ENCODE assay signal across 19 cellular contexts in the genomic region with DNA sequence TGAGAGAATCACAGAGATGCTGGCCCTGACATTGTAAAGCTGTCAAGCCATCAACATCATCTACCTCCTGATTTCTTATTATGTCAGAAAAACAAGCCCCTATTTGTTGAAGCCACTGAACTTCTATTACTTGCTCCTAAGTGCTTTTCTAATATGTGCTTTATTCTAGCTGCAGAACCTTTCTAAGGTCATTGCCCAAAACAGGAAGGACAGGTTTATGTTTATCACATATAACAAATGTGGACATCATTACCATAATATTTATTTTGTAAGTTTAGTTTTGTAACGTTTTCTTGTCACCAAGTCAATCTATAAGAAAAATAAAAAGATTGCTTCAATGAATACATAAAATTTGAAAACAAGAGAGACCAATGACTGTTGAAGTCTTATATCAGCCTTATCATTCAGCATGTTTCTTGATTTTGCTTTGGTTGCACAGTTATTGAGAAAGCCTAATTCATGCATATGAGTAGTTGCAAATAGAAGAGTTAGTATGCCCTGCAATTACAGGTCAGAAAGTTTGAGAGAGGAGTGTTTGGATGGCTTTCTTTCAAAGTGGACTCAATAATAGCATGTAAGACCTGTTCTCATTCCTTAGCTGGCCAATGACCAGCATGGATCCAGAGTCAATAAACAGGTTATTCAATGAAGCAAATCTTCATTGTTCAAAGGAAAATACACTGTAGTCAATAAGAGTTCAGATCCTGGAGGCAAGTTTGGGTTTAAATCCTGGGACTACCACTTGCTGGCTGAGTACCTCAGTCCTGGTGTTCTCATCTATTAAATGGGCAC.
DNase-seq lines count a peak whose midpoint lies in the region; FAIRE-seq and TF ChIP-seq lines count a peak whose summit lies in the region.
"Had no signal": no experiment of that assay in that cellular context is flagged by ENCODE, and none has a peak within 500 bp of the region (broad histone marks: within the 10 kb centered on the region; RNA-seq: fewer than 3 reads in every experiment).

No MANE protein-coding gene starts in this region.

- DNase-seq in CD4-positive, alpha-beta memory T cell, result no peak
- DNase-seq in NCI-H526 (lab: John Stamatoyannopoulos, UW) (peak; percentile 40 to 71), GM19239 (ENCODE audit: insufficient read length, low spot score) (no peak), HuH-7 (ENCODE audit: low spot score) (no peak), erythroblast (lab: John Stamatoyannopoulos, UW) (no peak)
- DNase-seq: AML-193, Calu3, H9, HFFc6, KBM-7, NCI-H2029, NCI-H774, Right ventricle myocardium superior, RPMI8226, T-helper 1 cell had no signal

- no peaks in the 10 kb centered on the region for H3K9me3 ChIP-seq in CD4-positive, alpha-beta memory T cell (ENCODE audit: control insufficient read depth in 1 of 2, low read length in 2 of 2)
- H3K9me3 ChIP-seq in parathyroid adenoma (ENCODE audit: control insufficient read depth, low read length), result no peaks in the 10 kb centered on the region
- H3K9me3 ChIP-seq: A549; BLaER1 treated with 17β-estradiol and CSF1 and Interleukin-3, amounts not matched to agents 10 nM and 100 nM had no signal

- no peaks in the 10 kb centered on the region for H3K36me3 Mint-ChIP-seq in CD4-positive, alpha-beta memory T cell

- intact Hi-C loops in CD4-positive, alpha-beta memory T cell (cut with micrococcal nuclease), result no loop called here

- TF ChIP-seq CTCF in 22Rv1 (IDR thresholded peaks at IDR 0.05) (no peak), parathyroid adenoma (IDR thresholded peaks at IDR 0.05) (no peak)

- FAIRE-seq in GM19239 (lab: Jason Lieb, UNC), result no peak
- FAIRE-seq: A549 had no signal

- H3K9me3 Mint-ChIP-seq in CD4-positive, alpha-beta memory T cell, result no peaks in the 10 kb centered on the region
- H3K9me3 Mint-ChIP-seq: HFFc6 had no signal

- no peaks in the 10 kb centered on the region for H3K4me1 ChIP-seq in CD4-positive, alpha-beta memory T cell (ENCODE audit: insufficient read depth, low read length)
- peaks cover 4% of the 10 kb centered on the region for H3K4me1 ChIP-seq in parathyroid adenoma
- H3K4me1 ChIP-seq: A549; BLaER1 treated with 17β-estradiol and CSF1 and Interleukin-3, amounts not matched to agents 10 nM and 100 nM had no signal

- no peaks in the 10 kb centered on the region for H3K36me3 ChIP-seq in CD4-positive, alpha-beta memory T cell (ENCODE audit: insufficient read depth, low read length)
- no peaks in the 10 kb centered on the region for H3K36me3 ChIP-seq in parathyroid adenoma (ENCODE audit: control insufficient read depth, insufficient read depth, low read length)
- H3K36me3 ChIP-seq: BLaER1 treated with 17β-estradiol and CSF1 and Interleukin-3, amounts not matched to agents 10 nM and 100 nM had no signal

- H3K27ac Mint-ChIP-seq in CD4-positive, alpha-beta memory T cell, result peak overlapping the region in 5 of 7 donors; percentile 25 to 70 (median 63)
- H3K27ac Mint-ChIP-seq: H9, HFFc6 had no signal

- no peak for TF ChIP-seq POLR2A in erythroblast (IDR thresholded peaks at IDR 0.05; ENCODE audit: low read length)

- no peaks in the 10 kb centered on the region for H3K27me3 ChIP-seq in CD4-positive, alpha-beta memory T cell (ENCODE audit: insufficient read depth, low read length)
- H3K27me3 ChIP-seq in parathyroid adenoma (ENCODE audit: control insufficient read depth, insufficient read depth, low read length), result no peaks in the 10 kb centered on the region
- H3K27me3 ChIP-seq: BLaER1 treated with 17β-estradiol and CSF1 and Interleukin-3, amounts not matched to agents 10 nM and 100 nM had no signal

- CTCF ChIA-PET in CD4-positive, alpha-beta memory T cell (lab: Charles Lee; ENCODE audit: partially characterized antibody), result interaction anchor here (1.1 to 1.5 kb wide), 3 partner anchors 53 to 150 kb away, joined by 3 to 4 read pairs (median 3); no protein-coding TSS in a partner anchor

- no peak overlapping the region for H3K4me3 ChIP-seq in CD4-positive, alpha-beta memory T cell (ENCODE audit: low read length in 2 of 2)
- H3K4me3 ChIP-seq in parathyroid adenoma (ENCODE audit: low read depth, low read length), result no peak overlapping the region
- H3K4me3 ChIP-seq: A549; BLaER1 treated with 17β-estradiol and CSF1 and Interleukin-3, amounts not matched to agents 10 nM and 100 nM had no signal

- peak overlapping the region; percentile 31; the same call in 1 of the 2 replicates for H3K27ac ChIP-seq in 22Rv1
- no peak overlapping the region for H3K27ac ChIP-seq in CD4-positive, alpha-beta memory T cell (ENCODE audit: low read depth, low read length)
- peak overlapping the region; percentile 57 for H3K27ac ChIP-seq in parathyroid adenoma
- H3K27ac ChIP-seq: A549; BLaER1 treated with 17β-estradiol and CSF1 and Interleukin-3, amounts not matched to agents 10 nM and 100 nM had no signal

- no peak overlapping the region for H3K9ac ChIP-seq in parathyroid adenoma
- H3K9ac ChIP-seq: BLaER1 treated with 17β-estradiol and CSF1 and Interleukin-3, amounts not matched to agents 10 nM and 100 nM had no signal

- H3K4me1 Mint-ChIP-seq in CD4-positive, alpha-beta memory T cell, result peaks cover 0 to 8% (median 5%) of the 10 kb centered on the region in 4 donors

- peak overlapping the region; percentile 35 for H2AFZ ChIP-seq in parathyroid adenoma

- H3K4me3 Mint-ChIP-seq in CD4-positive, alpha-beta memory T cell, result no peak overlapping the region
- H3K4me3 Mint-ChIP-seq: H9, HFFc6 had no signal

- POLR2A ChIA-PET in CD4-positive, alpha-beta memory T cell (lab: Charles Lee; ENCODE audit: partially characterized antibody), result interaction anchor here (1.2 kb wide), 1 partner anchor 14 kb away, joined by 3 read pairs; no protein-coding TSS in a partner anchor

- peaks cover 6 to 11% of the 10 kb centered on the region in 2 donors for H3K27me3 Mint-ChIP-seq in CD4-positive, alpha-beta memory T cell

- no peak overlapping the region for H3K4me2 ChIP-seq in parathyroid adenoma (ENCODE audit: low read length)
- H3K4me2 ChIP-seq: A549; BLaER1 treated with 17β-estradiol and CSF1 and Interleukin-3, amounts not matched to agents 10 nM and 100 nM had no signal

- H3K79me2 ChIP-seq in parathyroid adenoma, result no peaks in the 10 kb centered on the region

Comparison
In these comparisons a context has a peak if more than half of its experiments do, and no peak if none do; other contexts are left out.
1. DNase-seq: peak in NCI-H526 (2 of 2); none in CD4-positive, alpha-beta memory T cell (0 of 5), GM19239 (single experiment), HuH-7 (single experiment) and erythroblast (0 of 2).